8 cellular contexts compared by ENCODE assay signal in the genomic region with DNA sequence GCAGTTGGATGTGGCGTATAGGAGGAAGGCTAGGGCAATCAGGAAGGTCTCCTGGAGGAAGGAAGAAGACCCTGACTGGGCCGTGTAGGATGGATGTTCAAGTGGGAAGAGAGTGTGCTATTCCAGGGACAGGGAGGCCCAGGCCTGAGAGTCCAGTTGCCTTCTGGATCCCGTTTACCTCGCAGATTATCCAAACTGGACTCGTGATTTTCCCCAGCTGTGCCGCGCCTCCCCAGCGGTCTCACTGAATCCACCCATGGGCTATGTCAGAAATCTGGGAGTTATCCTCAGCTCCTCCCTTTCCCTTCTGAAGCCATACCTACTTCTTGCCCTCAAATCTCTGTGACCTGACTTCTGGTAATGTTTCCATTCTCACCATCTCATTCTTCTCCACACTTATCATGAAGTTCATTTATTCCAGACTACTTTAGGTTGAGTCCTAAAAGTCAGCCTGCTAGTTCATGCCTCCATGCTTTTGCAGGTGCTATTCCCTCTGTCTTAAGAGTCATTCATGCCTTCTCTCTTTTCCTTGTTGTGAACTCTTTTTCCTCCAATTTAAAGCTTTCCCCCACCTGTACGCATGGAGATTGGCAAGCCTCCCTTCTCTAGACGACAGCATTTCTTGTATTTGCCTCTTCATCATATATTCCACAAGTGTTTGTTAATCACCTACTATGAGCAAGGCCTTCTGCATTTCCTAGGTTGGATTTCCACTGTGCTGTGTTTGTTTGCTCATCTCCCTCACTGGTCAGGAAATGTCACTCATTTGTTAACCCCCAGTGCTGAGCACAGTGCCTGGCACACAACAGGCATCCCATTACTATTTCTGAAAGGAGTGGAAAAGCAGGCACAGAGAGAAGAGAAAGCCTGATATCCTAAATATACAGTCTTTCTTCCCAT. TPM values are rescaled to one million over a fixed set of nuclear protein-coding genes. Genes with fewer than 3 reads are reported as not detected.
A peak's percentile ranks its signal among the peaks of the same experiment; 100 is the strongest.
DNase-seq lines count a peak whose midpoint lies in the region; ATAC-seq, FAIRE-seq and TF ChIP-seq lines count a peak whose summit lies in the region.

No MANE protein-coding gene starts in this region.

- DNase-seq in GM12892 (ENCODE audit: insufficient read length), result no peak
- DNase-seq in activated CD4-positive, alpha-beta memory T cell treated with anti-CD3 and anti-CD28 coated beads for 36 hours, result peak; percentile 23
- peak in 2 of 3 donors; percentile 43 to 72 for DNase-seq in right cardiac atrium
- DNase-seq in small intestine, result peak; percentile 34
- DNase-seq in retina, result no peak
- DNase-seq in HT-29 (ENCODE audit: low spot score), result no peak

- H3K4me1 ChIP-seq in right cardiac atrium (ENCODE audit: control insufficient read depth, insufficient read depth, low read length) (peaks cover 32% of the 10 kb centered on the region), small intestine (ENCODE audit: control insufficient read depth in 2 of 2, insufficient read depth in 1 of 2, low read depth in 1 of 2, low read length in 1 of 2) (peaks cover 5 to 16% of the 10 kb centered on the region in 2 donors)

- peaks cover 12% of the 10 kb centered on the region for H3K36me3 Mint-ChIP-seq in activated CD4-positive, alpha-beta memory T cell treated with anti-CD3 and anti-CD28 coated beads for 36 hours

- peak overlapping the region; percentile 98 for H3K27ac ChIP-seq in right cardiac atrium (ENCODE audit: low read length)
- peak overlapping the region; percentile 98 to 99 for H3K27ac ChIP-seq in small intestine (ENCODE audit: low read depth in 1 of 2, low read length in 1 of 2)

- no peaks in the 10 kb centered on the region for H3K9me3 ChIP-seq in right cardiac atrium (ENCODE audit: control insufficient read depth, low read length)
- no peaks in the 10 kb centered on the region for H3K9me3 ChIP-seq in small intestine (ENCODE audit: control insufficient read depth, low read depth)

- no peak overlapping the region for H3K4me3 Mint-ChIP-seq in activated CD4-positive, alpha-beta memory T cell treated with anti-CD3 and anti-CD28 coated beads for 36 hours

- H3K9me3 Mint-ChIP-seq in activated CD4-positive, alpha-beta memory T cell treated with anti-CD3 and anti-CD28 coated beads for 36 hours, result no peaks in the 10 kb centered on the region

- peak; percentile 4 to 17 for ATAC-seq in right cardiac atrium
- no peak for ATAC-seq in GM21360 (IDR thresholded peaks at IDR 0.05; ENCODE audit: unreplicated experiment)
- ATAC-seq in HG03457 (IDR thresholded peaks at IDR 0.05; ENCODE audit: unreplicated experiment), result no peak

- POLR2A ChIA-PET in activated CD4-positive, alpha-beta memory T cell treated with anti-CD3 and anti-CD28 coated beads for 36 hours (lab: Charles Lee), result interaction anchor here (0.6 to 2.6 kb wide), 8 partner anchors 31 to 140 kb away, joined by 3 to 27 read pairs (median 4); partner anchors contain the start of gene NSFL1C

- TF ChIP-seq POLR2A in GM12892 (IDR thresholded peaks at IDR 0.05; ENCODE audit: low read depth, low read length), result no peak

- no peaks in the 10 kb centered on the region for H3K36me3 ChIP-seq in small intestine (ENCODE audit: control insufficient read depth in 2 of 2, insufficient read depth in 2 of 2, low read length in 2 of 2)

- peak; percentile 46 for FAIRE-seq in GM12892 (lab: Jason Lieb, UNC)
- FAIRE-seq in small intestine (lab: Jason Lieb, UNC), result no peak

- H3K27me3 ChIP-seq in right cardiac atrium (ENCODE audit: control insufficient read depth, insufficient read depth), result no peaks in the 10 kb centered on the region
- H3K27me3 ChIP-seq in small intestine (ENCODE audit: control insufficient read depth in 2 of 2, insufficient read depth in 2 of 2, low read length in 2 of 2), result no peaks in the 10 kb centered on the region

- no peaks in the 10 kb centered on the region for H3K27me3 Mint-ChIP-seq in activated CD4-positive, alpha-beta memory T cell treated with anti-CD3 and anti-CD28 coated beads for 36 hours

- peaks cover 31% of the 10 kb centered on the region for H3K4me1 Mint-ChIP-seq in activated CD4-positive, alpha-beta memory T cell treated with anti-CD3 and anti-CD28 coated beads for 36 hours (ENCODE audit: low read depth)

- CTCF ChIA-PET in activated CD4-positive, alpha-beta memory T cell treated with anti-CD3 and anti-CD28 coated beads for 36 hours (lab: Charles Lee), result interaction anchor here (0.7 to 1.7 kb wide), 6 partner anchors 14 to 111 kb away, joined by 3 to 10 read pairs (median 6); partner anchors contain the start of gene FKBP1A

- WGBS in right cardiac atrium, result 28% methylated on average over 10 of the region's 10 CpGs
- WGBS in small intestine, 3 donors, result 24 to 28% (median 25%) methylated on average over 10 of the region's 10 CpGs

- H3K4me3 ChIP-seq in right cardiac atrium (ENCODE audit: low read length), result peak overlapping the region; percentile 82
- peak overlapping the region in 1 of 2 donors; percentile 66 for H3K4me3 ChIP-seq in small intestine (ENCODE audit: low read depth in 1 of 2, low read length in 2 of 2)

- no peak overlapping the region for H3K27ac Mint-ChIP-seq in activated CD4-positive, alpha-beta memory T cell treated with anti-CD3 and anti-CD28 coated beads for 36 hours

- intact Hi-C loops in activated CD4-positive, alpha-beta memory T cell treated with anti-CD3 and anti-CD28 coated beads for 36 hours (cut with micrococcal nuclease), result loop anchor here (5.0 kb wide), 2 partner anchors 301 to 331 kb away; partner anchors contain the start of gene SIRPG
- intact Hi-C loops in right cardiac atrium (cut with DNase I), result loop anchor here in 1 of 4 donors (5.0 kb wide), 1 partner anchor 61 kb away; no protein-coding TSS in a partner anchor

RNA-seq across cellular contexts. Expression of gene SDCBP2, which starts 2.7 kb away (rescaled TPM):
- 1.1 TPM for polyA plus RNA-seq in GM12892 (2012; ENCODE audit: missing spikeins)
- 1 to 10 TPM; 4.4 to 5.9 TPM for total RNA-seq in activated CD4-positive, alpha-beta memory T cell treated with anti-CD3 and anti-CD28 coated beads for 36 hours
- 1 to 10 TPM; 1.9 to 2.2 (median 2.2) TPM for total RNA-seq in right cardiac atrium
- 2.0 TPM for polyA plus RNA-seq in right cardiac atrium
- 100 to 1,000 TPM; 102 to 724 (median 481) TPM for polyA plus RNA-seq in small intestine
- total RNA-seq in HT-29 (2014; rRNA removed; shearing (Covaris generic)), result 19.1 and 22.4 TPM in 2 replicates

Comparison
In these comparisons a context has a peak if more than half of its experiments do, and no peak if none do; other contexts are left out.
1. DNase-seq: peak in activated CD4-positive, alpha-beta memory T cell treated with anti-CD3 and anti-CD28 coated beads for 36 hours (single experiment), right cardiac atrium (2 of 3) and small intestine (single experiment); none in GM12892 (single experiment), retina (single experiment) and HT-29 (single experiment).
2. ATAC-seq: peak in right cardiac atrium (2 of 2); none in GM21360 (single experiment) and HG03457 (single experiment).